ENCODE assay signal across 25 cellular contexts in genomic region chr7:30450123-30450982, GRCh38. TPM values are rescaled to one million over a fixed set of nuclear protein-coding genes. Genes with fewer than 3 reads are reported as not detected.
DNase-seq lines count a peak whose midpoint lies in the region; ATAC-seq and TF ChIP-seq lines count a peak whose summit lies in the region.
"Had no signal": no experiment of that assay in that cellular context is flagged by ENCODE, and none has a peak within 500 bp of the region (broad histone marks: within the 10 kb centered on the region; RNA-seq: fewer than 3 reads in every experiment).

No MANE protein-coding gene starts in this region.

- H3K4me3 Mint-ChIP-seq in GM23338 (no peak overlapping the region), mesothelial cell of epicardium (no peak overlapping the region)
- H3K4me3 Mint-ChIP-seq: activated naive CD8-positive, alpha-beta T cell; CD14-positive monocyte; nephron; type B pancreatic cell had no signal

- H3K27ac ChIP-seq in GM23338 (ENCODE audit: low read depth), result no peak overlapping the region
- no peak overlapping the region for H3K27ac ChIP-seq in body of pancreas
- H3K27ac ChIP-seq in sigmoid colon, result no peak overlapping the region

- H3K9me3 Mint-ChIP-seq in GM23338 (no peaks in the 10 kb centered on the region), mesothelial cell of epicardium (no peaks in the 10 kb centered on the region)
- H3K9me3 Mint-ChIP-seq: activated T-helper 2 cell treated with anti-CD3 and anti-CD28 coated beads, Interferon-gamma antibody, Interleukin-2, Interleukin-4, amounts not matched to agents 10 μg/mL and 5 μg/mL and 100 μg/mL, durations not matched to agents 14 hours and 24 hours and 36 hours; CD14-positive monocyte; nephron; type B pancreatic cell had no signal

- H3K36me3 ChIP-seq in GM23338 (ENCODE audit: insufficient read depth) (no peaks in the 10 kb centered on the region), body of pancreas (replicated peaks in 1 of 2; ENCODE audit: insufficient read depth in 1 of 2, low read depth in 2 of 2) (peaks cover 0 to 2% of the 10 kb centered on the region in 2 donors), sigmoid colon (peaks cover 0 to 64% (median 24%) of the 10 kb centered on the region in 4 donors)

- H3K9me2 ChIP-seq in GM23338 (ENCODE audit: insufficient read depth), result no peaks in the 10 kb centered on the region

- TF ChIP-seq EP300 in sigmoid colon (IDR thresholded peaks at IDR 0.05), result no peak

- DNase-seq in GM23338 (ENCODE audit: low spot score), result peak; percentile 42
- peak; percentile 86 for DNase-seq in LNCaP clone FGC (ENCODE audit: low read depth)
- DNase-seq in body of pancreas, result peak in 2 of 4 donors; percentile 28 to 58
- peak; percentile 9 for DNase-seq in sigmoid colon
- no peak for DNase-seq in stimulated activated CD4-positive, alpha-beta T cell treated with anti-CD3 and anti-CD28 coated beads, Interleukin-4, amount 100 ng/mL, for 1 hour
- DNase-seq in mesothelial cell of epicardium (ENCODE audit: low spot score in 2 of 2, unreplicated experiment in 2 of 2), result no peak
- no peak for DNase-seq in DMS153 treated with DMSO at 0.1 percent for 48 hours (lab: John Stamatoyannopoulos, UW; ENCODE audit: unreplicated experiment)
- DNase-seq: activated CD4-positive, alpha-beta T cell treated with anti-CD3 and anti-CD28 coated beads for 48 hours; aorta; caudate nucleus; DMS79; GF-D8; heart right ventricle; kidney glomerular epithelial cell; NCI-H1417 treated with DMSO at 0.1 percent for 48 hours; NCI-H2081 treated with DMSO at 0.1 percent for 48 hours; NCI-H2227 treated with DMSO at 0.1 percent for 48 hours; NCI-H774; stimulated activated naive CD4-positive, alpha-beta T cell; SW 1271 had no signal

- TF ChIP-seq POLR2A in body of pancreas (IDR thresholded peaks at IDR 0.05) (no peak), sigmoid colon (IDR thresholded peaks at IDR 0.05) (no peak)

- peak overlapping the region; percentile 57; the same call in 1 of the 2 replicates for H3K27ac Mint-ChIP-seq in GM23338
- no peak overlapping the region for H3K27ac Mint-ChIP-seq in mesothelial cell of epicardium
- H3K27ac Mint-ChIP-seq: activated naive CD8-positive, alpha-beta T cell; activated T-helper 2 cell treated with anti-CD3 and anti-CD28 coated beads, Interferon-gamma antibody, Interleukin-2, Interleukin-4, amounts not matched to agents 10 μg/mL and 5 μg/mL and 100 μg/mL, durations not matched to agents 14 hours and 24 hours and 36 hours; nephron; type B pancreatic cell had no signal

- no peaks in the 10 kb centered on the region for H3K79me2 ChIP-seq in GM23338 (replicated peaks; ENCODE audit: insufficient read depth)

- H3K36me3 Mint-ChIP-seq in GM23338 (ENCODE audit: low read depth) (peaks cover 12% of the 10 kb centered on the region; the same call in 2 of the 3 replicates), mesothelial cell of epicardium (peaks cover 18% of the 10 kb centered on the region)

- H3K27me3 ChIP-seq in GM23338 (ENCODE audit: insufficient read depth), result no peaks in the 10 kb centered on the region
- H3K27me3 ChIP-seq in body of pancreas, result no peaks in the 10 kb centered on the region
- no peaks in the 10 kb centered on the region for H3K27me3 ChIP-seq in sigmoid colon
- H3K27me3 ChIP-seq: heart right ventricle had no signal

- WGBS in body of pancreas, 2 donors, result 43 to 55% methylated on average over 8 to 9 of the region's 9 CpGs
- WGBS in sigmoid colon, 2 donors, result 85 to 90% methylated on average over 9 of the region's 9 CpGs

- no peak overlapping the region for H3K4me2 ChIP-seq in GM23338

- H2AFZ ChIP-seq in GM23338, result no peak overlapping the region

- intact Hi-C loops in body of pancreas (cut with DNase I), result no loop called here
- intact Hi-C loops in sigmoid colon (cut with DNase I), result no loop called here

- no peak for TF ChIP-seq CTCF in GM23338 (conservative IDR thresholded peaks at IDR 0.05; ENCODE audit: low read depth in 2 of 2)
- TF ChIP-seq CTCF in LNCaP clone FGC (IDR thresholded peaks at IDR 0.05; ENCODE audit: control insufficient read depth, extremely low read depth, insufficient read depth), result no peak
- TF ChIP-seq CTCF in body of pancreas (IDR thresholded peaks at IDR 0.05), result no peak
- TF ChIP-seq CTCF in sigmoid colon (IDR thresholded peaks at IDR 0.05), result no peak
- TF ChIP-seq CTCF in mesothelial cell of epicardium (IDR thresholded peaks at IDR 0.05; ENCODE audit: unreplicated experiment), result no peak

- ATAC-seq in GM23338 (peak; percentile 46), body of pancreas (peak; percentile 43)
- ATAC-seq: heart right ventricle had no signal

- H3K4me3 ChIP-seq in GM23338, result no peak overlapping the region
- no peak overlapping the region for H3K4me3 ChIP-seq in LNCaP clone FGC (ENCODE audit: low read depth, low read length)
- H3K4me3 ChIP-seq in body of pancreas, result no peak overlapping the region
- H3K4me3 ChIP-seq in sigmoid colon, result no peak overlapping the region
- H3K4me3 ChIP-seq: heart right ventricle had no signal

- H3F3A ChIP-seq in GM23338 (replicated peaks; ENCODE audit: low read depth), result no peaks in the 10 kb centered on the region

- H3K9me3 ChIP-seq in body of pancreas (no peaks in the 10 kb centered on the region), sigmoid colon (no peaks in the 10 kb centered on the region)
- H3K9me3 ChIP-seq: heart right ventricle had no signal

- H3K4me1 ChIP-seq in GM23338 (ENCODE audit: insufficient read depth) (peaks cover 11% of the 10 kb centered on the region), body of pancreas (peaks cover 23% of the 10 kb centered on the region), sigmoid colon (no peaks in the 10 kb centered on the region)

- H4K20me1 ChIP-seq in GM23338 (replicated peaks; ENCODE audit: insufficient read depth), result no peaks in the 10 kb centered on the region

- H3K4me1 Mint-ChIP-seq in GM23338, result peaks cover 30% of the 10 kb centered on the region
- no peaks in the 10 kb centered on the region for H3K4me1 Mint-ChIP-seq in mesothelial cell of epicardium

- peaks cover 4% of the 10 kb centered on the region for H3K27me3 Mint-ChIP-seq in GM23338 (ENCODE audit: insufficient read depth, low read depth, poor library complexity)
- no peaks in the 10 kb centered on the region for H3K27me3 Mint-ChIP-seq in mesothelial cell of epicardium (ENCODE audit: low read depth)
- H3K27me3 Mint-ChIP-seq: activated naive CD8-positive, alpha-beta T cell; type B pancreatic cell had no signal

TF ChIP-seq in GM23338, 12 proteins besides CTCF, POLR2A, EP300 and RAD21 (continues in another document):
- TF ChIP-seq CREB1 (CRISPR knock-in tag; IDR thresholded peaks at IDR 0.05; ENCODE audit: low read depth) (no peak), REST (IDR thresholded peaks at IDR 0.05; ENCODE audit: unreplicated experiment) (no peak), ETS1 (IDR thresholded peaks at IDR 0.05) (no peak), POLR2AphosphoS5 (IDR thresholded peaks at IDR 0.05; ENCODE audit: low read depth) (no peak), JUNB (IDR thresholded peaks at IDR 0.05; ENCODE audit: unreplicated experiment) (no peak), ZNF114 (CRISPR knock-in tag; IDR thresholded peaks at IDR 0.05) (no peak), STAT1 (IDR thresholded peaks at IDR 0.05; ENCODE audit: unreplicated experiment) (no peak)

RNA-seq across cellular contexts. Expression of gene NOD1, which starts 28.2 kb away (rescaled TPM):
- total RNA-seq in GM23338 (2014; rRNA removed; shearing (Covaris generic)), result 3.8 and 7.3 TPM in 2 replicates
- 2.1 and 3.3 TPM in 2 replicates for polyA plus RNA-seq in GM23338 (2016; fragmentation: Nextera tagmentation; extraction: Ambion mirVana)
- 1 to 10 TPM; 3.6 to 4.6 TPM for total RNA-seq in body of pancreas
- total RNA-seq in sigmoid colon, result 10 to 100 TPM in 2 of 4 donors, 1 to 10 TPM in 2; 5.9 to 17.5 (median 9.3) TPM
- 10 to 100 TPM in 1 of 3 donors, 1 to 10 TPM in 2; 3.0 to 14.1 (median 3.0) TPM for polyA plus RNA-seq in sigmoid colon
- 9.5 to 10.3 TPM (median 10.2 TPM) in 3 replicates for total RNA-seq in mesothelial cell of epicardium

RNA-seq across cellular contexts. Expression of gene GGCT, which starts 54.3 kb away (rescaled TPM):
- 104 and 113 TPM in 2 replicates for total RNA-seq in GM23338 (2014; rRNA removed; shearing (Covaris generic))
- polyA plus RNA-seq in GM23338 (2016; fragmentation: Nextera tagmentation; extraction: Ambion mirVana), result 197 and 229 TPM in 2 replicates
- total RNA-seq in body of pancreas, result 10 to 100 TPM; 13.5 to 42.2 TPM
- 10 to 100 TPM; 18.8 to 40.9 (median 24.1) TPM for total RNA-seq in sigmoid colon
- 10 to 100 TPM; 64.9 to 97.3 (median 87.3) TPM for polyA plus RNA-seq in sigmoid colon
- total RNA-seq in mesothelial cell of epicardium, result 36.5 to 37.5 TPM (median 36.6 TPM) in 3 replicates

Comparison
In these comparisons a context has a peak if more than half of its experiments do, and no peak if none do; other contexts are left out.
1. DNase-seq: peak in GM23338 (single experiment), LNCaP clone FGC (single experiment) and sigmoid colon (single experiment); none in stimulated activated CD4-positive, alpha-beta T cell treated with anti-CD3 and anti-CD28 coated beads, Interleukin-4, amount 100 ng/mL, for 1 hour (single experiment), mesothelial cell of epicardium (0 of 2) and DMS153 treated with DMSO at 0.1 percent for 48 hours (single experiment).